In genomic region chr4:42344260-42344659, GRCh38 we compare ENCODE assay signal across 2 cellular contexts.
TF ChIP-seq lines count a peak whose summit lies in the region.

No MANE protein-coding gene starts in this region.

TF ChIP-seq in HepG2, 621 proteins besides CTCF, POLR2A, EP300 and RAD21:
- no peak for TF ChIP-seq ZNF34 (CRISPR knock-in tag; IDR thresholded peaks at IDR 0.05; ENCODE audit: borderline replicate concordance)
- TF ChIP-seq ZC3H4 (CRISPR knock-in tag; IDR thresholded peaks at IDR 0.05; ENCODE audit: borderline replicate concordance): no peak
- TF ChIP-seq GMEB1 (CRISPR knock-in tag; IDR thresholded peaks at IDR 0.05; ENCODE audit: borderline replicate concordance): no peak
- TF ChIP-seq ZNF691 (CRISPR knock-in tag; IDR thresholded peaks at IDR 0.05; ENCODE audit: borderline replicate concordance, low read depth): no peak
- no peak for TF ChIP-seq PAF1 (CRISPR knock-in tag; IDR thresholded peaks at IDR 0.05)
- TF ChIP-seq NPAS2 (CRISPR knock-in tag; IDR thresholded peaks at IDR 0.05; ENCODE audit: borderline replicate concordance): no peak

TF ChIP-seq in GM23338, 12 proteins besides CTCF, POLR2A, EP300 and RAD21:
- no peak for TF ChIP-seq REST (IDR thresholded peaks at IDR 0.05; ENCODE audit: unreplicated experiment)
- no peak for TF ChIP-seq EZH2phosphoT487 (IDR thresholded peaks at IDR 0.05; ENCODE audit: unreplicated experiment)
- no peak for TF ChIP-seq JUNB (IDR thresholded peaks at IDR 0.05; ENCODE audit: unreplicated experiment)
- no peak for TF ChIP-seq ZNF462 (CRISPR knock-in tag; IDR thresholded peaks at IDR 0.05)
- no peak for TF ChIP-seq NANOG (IDR thresholded peaks at IDR 0.05; ENCODE audit: borderline replicate concordance)
- no peak for TF ChIP-seq ETS1 (IDR thresholded peaks at IDR 0.05)
- TF ChIP-seq CREB1 (CRISPR knock-in tag; IDR thresholded peaks at IDR 0.05; ENCODE audit: low read depth): no peak
- no peak for TF ChIP-seq ZNF331 (CRISPR knock-in tag; IDR thresholded peaks at IDR 0.05; ENCODE audit: low read depth)
- TF ChIP-seq POLR2AphosphoS5 (IDR thresholded peaks at IDR 0.05; ENCODE audit: low read depth): no peak
- no peak for TF ChIP-seq EZH2 (IDR thresholded peaks at IDR 0.05; ENCODE audit: low read depth, unreplicated experiment)
- TF ChIP-seq ZNF114 (CRISPR knock-in tag; IDR thresholded peaks at IDR 0.05): no peak
- no peak for TF ChIP-seq STAT1 (IDR thresholded peaks at IDR 0.05; ENCODE audit: unreplicated experiment)
